ENCODE assay signal across 14 cellular contexts in genomic region chr6:168699631-168700315, GRCh38.
A peak's percentile ranks its signal among the peaks of the same experiment; 100 is the strongest.
DNase-seq lines count a peak whose midpoint lies in the region; ATAC-seq and TF ChIP-seq lines count a peak whose summit lies in the region.
"Had no signal": no experiment of that assay in that cellular context is flagged by ENCODE, and none has a peak within 500 bp of the region (broad histone marks: within the 10 kb centered on the region; RNA-seq: fewer than 3 reads in every experiment).

No MANE protein-coding gene starts in this region.

- no peaks in the 10 kb centered on the region for H3K36me3 ChIP-seq in prostate gland
- H3K36me3 ChIP-seq: neutrophil, tibial artery had no signal

- no peaks in the 10 kb centered on the region for H3K4me1 ChIP-seq in prostate gland (replicated peaks)

- no peaks in the 10 kb centered on the region for H3K27me3 ChIP-seq in prostate gland (replicated peaks; ENCODE audit: insufficient read depth)
- H3K27me3 ChIP-seq: neutrophil, tibial artery had no signal

- intact Hi-C loops in left ventricle myocardium superior (cut with micrococcal nuclease): no loop called here
- intact Hi-C loops in prostate gland (cut with DNase I): loop anchor here (10.0 kb wide), 1 partner anchor 135 kb away; no protein-coding TSS in a partner anchor

- H3K27ac ChIP-seq in prostate gland: no peak overlapping the region
- H3K27ac ChIP-seq: KMS-11, neutrophil, tibial artery had no signal

- H3K9me3 ChIP-seq in prostate gland: no peaks in the 10 kb centered on the region
- H3K9me3 ChIP-seq: neutrophil, tibial artery had no signal

- TF ChIP-seq POLR2A in prostate gland (IDR thresholded peaks at IDR 0.05): no peak

- no peak overlapping the region for H3K4me3 ChIP-seq in prostate gland
- H3K4me3 ChIP-seq: GM23338, tibial artery had no signal

- TF ChIP-seq CTCF in prostate gland (IDR thresholded peaks at IDR 0.05): no peak

- WGBS in prostate gland: 29% methylated on average over 15 of the region's 15 CpGs

- DNase-seq in NCI-H1092 (lab: John Stamatoyannopoulos, UW): peak; percentile 66
- DNase-seq in astrocyte of the hippocampus (ENCODE audit: low read depth, low spot score): peak; percentile 21
- peak; percentile 66 for DNase-seq in left ventricle myocardium superior
- peak; percentile 20 for DNase-seq in prostate gland (ENCODE audit: low spot score)
- DNase-seq in stimulated activated CD4-positive, alpha-beta T cell treated with anti-CD3 and anti-CD28 coated beads, Interleukin-2, amount 100 ng/mL, for 24 hours: no peak
- DNase-seq: activated CD8-positive, alpha-beta memory T cell treated with anti-CD3 and anti-CD28 coated beads for 24 hours; SW 1271 had no signal

- ATAC-seq in left ventricle myocardium superior (peak; percentile 73), GM18861 (IDR thresholded peaks at IDR 0.05; ENCODE audit: unreplicated experiment) (no peak), HG02885 (IDR thresholded peaks at IDR 0.05; ENCODE audit: poor library complexity, unreplicated experiment) (no peak), HG03432 (IDR thresholded peaks at IDR 0.05; ENCODE audit: unreplicated experiment) (no peak)
- ATAC-seq: GM23338 had no signal

Comparison
In these comparisons a context has a peak if more than half of its experiments do, and no peak if none do; other contexts are left out.
1. DNase-seq: peak in NCI-H1092 (single experiment), astrocyte of the hippocampus (single experiment), left ventricle myocardium superior (single experiment) and prostate gland (single experiment); none in stimulated activated CD4-positive, alpha-beta T cell treated with anti-CD3 and anti-CD28 coated beads, Interleukin-2, amount 100 ng/mL, for 24 hours (0 of 2).